Comparison of ENCODE assay signal across 1 cellular context in genomic region chr22:26837784-26838520, GRCh38.
TF ChIP-seq lines count a peak whose summit lies in the region.

No MANE protein-coding gene starts in this region.

TF ChIP-seq in K562, 482 proteins besides CTCF, POLR2A, EP300 and RAD21 (continued from another document):
- TF ChIP-seq ZBTB40 (IDR thresholded peaks at IDR 0.05) (no peak), ZBTB40 (CRISPR knock-in tag; IDR thresholded peaks at IDR 0.05) (no peak), RREB1 (CRISPR knock-in tag; IDR thresholded peaks at IDR 0.05) (no peak), RBM25 (IDR thresholded peaks at IDR 0.05; ENCODE audit: low read depth, low read length, severe bottlenecking) (peak; percentile 67)
TF ChIP-seq in K562: peak in this region for 1.
